24 cellular contexts compared by ENCODE assay signal in genomic region chr5:131977212-131977604, GRCh38. TPM values are rescaled to one million over a fixed set of nuclear protein-coding genes. Genes with fewer than 3 reads are reported as not detected.
DNase-seq lines count a peak whose midpoint lies in the region; ATAC-seq, FAIRE-seq and TF ChIP-seq lines count a peak whose summit lies in the region.
"Had no signal": no experiment of that assay in that cellular context is flagged by ENCODE, and none has a peak within 500 bp of the region (broad histone marks: within the 10 kb centered on the region; RNA-seq: fewer than 3 reads in every experiment).

No MANE protein-coding gene starts in this region.

- no peak for DNase-seq in activated naive CD4-positive, alpha-beta T cell treated with anti-CD3 and anti-CD28 coated beads for 36 hours
- DNase-seq in T-cell (no peak), H1 (ENCODE audit: low read depth in 1 of 2, low spot score in 2 of 2) (no peak), stomach (peak; percentile 15), foreskin fibroblast (no peak), BE2C (no peak), Right ventricle myocardium inferior (ENCODE audit: missing footprints) (no peak)
- DNase-seq: activated B cell treated with CpG ODN at 0.5 μM for 24 hours; activated naive CD8-positive, alpha-beta T cell treated with anti-CD3 and anti-CD28 coated beads, Interleukin-2, amount 10 ng/mL, durations not matched to agents 7 days and 5 days; activated T-cell treated with anti-CD3 and anti-CD28 coated beads, Interleukin-2, amount 50 U/mL, for 4 hours; immature natural killer cell; left ventricle myocardium superior; mucosa of descending colon; NCI-H146; stimulated activated CD8-positive, alpha-beta memory T cell treated with anti-CD3 and anti-CD28 coated beads, Interleukin-4, amount 100 ng/mL, for 48 hours; T-helper 9 cell; uterus had no signal

- H3K9me3 ChIP-seq in H1 (ENCODE audit: insufficient read depth in 2 of 2, low read depth in 1 of 2, low read length in 1 of 2) (no peaks in the 10 kb centered on the region), stomach (no peaks in the 10 kb centered on the region), BE2C (no peaks in the 10 kb centered on the region)
- H3K9me3 ChIP-seq: mucosa of descending colon, uterus had no signal

- H3K4me1 Mint-ChIP-seq in activated naive CD4-positive, alpha-beta T cell treated with anti-CD3 and anti-CD28 coated beads, Interleukin-2, amount 50 U/mL, for 24 hours: peaks cover 59% of the 10 kb centered on the region
- peaks cover 46% of the 10 kb centered on the region for H3K4me1 Mint-ChIP-seq in activated naive CD4-positive, alpha-beta T cell treated with anti-CD3 and anti-CD28 coated beads for 36 hours (ENCODE audit: low read depth)
- H3K4me1 Mint-ChIP-seq in T-cell: peaks cover 57 to 65% (median 61%) of the 10 kb centered on the region in 3 donors
- H3K4me1 Mint-ChIP-seq: activated B cell treated with CpG ODN at 0.5 μM for 24 hours, brain had no signal

- H3K9me3 Mint-ChIP-seq in activated naive CD4-positive, alpha-beta T cell treated with anti-CD3 and anti-CD28 coated beads, Interleukin-2, amount 50 U/mL, for 24 hours: no peaks in the 10 kb centered on the region
- no peaks in the 10 kb centered on the region for H3K9me3 Mint-ChIP-seq in activated naive CD4-positive, alpha-beta T cell treated with anti-CD3 and anti-CD28 coated beads for 36 hours
- H3K9me3 Mint-ChIP-seq in T-cell: no peaks in the 10 kb centered on the region
- H3K9me3 Mint-ChIP-seq: activated B cell treated with CpG ODN at 0.5 μM for 24 hours; activated naive CD8-positive, alpha-beta T cell treated with anti-CD3 and anti-CD28 coated beads, Interleukin-2, amount 10 ng/mL, durations not matched to agents 7 days and 5 days; activated T-cell treated with anti-CD3 and anti-CD28 coated beads, Interleukin-2, amount 50 U/mL, for 4 hours; brain; H9; immature natural killer cell; neural crest cell had no signal

- no peak overlapping the region for H3K27ac ChIP-seq in H1 (ENCODE audit: low read depth, low read length)
- H3K27ac ChIP-seq in stomach: no peak overlapping the region
- H3K27ac ChIP-seq: hepatocyte, uterus had no signal

- peak overlapping the region; percentile 40; the same call in 1 of the 2 replicates for H2BK15ac ChIP-seq in H1 (ENCODE audit: low read length)

- H3K4me1 ChIP-seq in H1 (replicated peaks in 1 of 4; ENCODE audit: control insufficient read depth in 3 of 4, insufficient read depth in 4 of 4, low read length in 3 of 4) (peaks cover 0 to 10% (median 5%) of the 10 kb centered on the region in 4 experiments; a peak in 4 of 7 replicates), stomach (no peaks in the 10 kb centered on the region), BE2C (no peaks in the 10 kb centered on the region)
- H3K4me1 ChIP-seq: uterus had no signal

- 96% methylated on average over 2 of the region's 2 CpGs; no CpG with 5 or more reads in 1 of the 2 experiments for WGBS in H1 (ENCODE audit: extremely low coverage in 1 of 2, insufficient coverage in 1 of 2, insufficient read length in 1 of 2, insufficient replicate concordance in 2 of 2, low coverage in 1 of 2, low lambda C conversion rate in 2 of 2, missing lambda C conversion rate in 1 of 2), 2 experiments
- WGBS in stomach, 5 donors: 58 to 74% (median 70%) methylated on average over 2 of the region's 2 CpGs

- H2BK120ac ChIP-seq in H1 (replicated peaks; ENCODE audit: low read depth, low read length): no peak overlapping the region

- TF ChIP-seq RAD21 in H1 (IDR thresholded peaks at IDR 0.05 in 1 of 2, conservative IDR thresholded peaks at IDR 0.05 in 1 of 2; ENCODE audit: low read depth in 2 of 2, low read length in 2 of 2): no peak

- no peak overlapping the region for H3K14ac ChIP-seq in H1 (ENCODE audit: insufficient read length)

- 0 out of 2 replicates have a peak overlapping the region, but pooled peaks have one; percentile 75 for H2BK12ac ChIP-seq in H1 (ENCODE audit: low read depth, low read length)

- H3K9ac ChIP-seq in H1 (replicated peaks in 1 of 4; ENCODE audit: extremely low read depth in 1 of 4, low read depth in 3 of 4, low read length in 3 of 4): no peak overlapping the region

- H3K27me3 ChIP-seq in H1 (replicated peaks in 1 of 4; ENCODE audit: control insufficient read depth in 3 of 4, extremely low read depth in 1 of 4, insufficient read depth in 3 of 4, low read length in 3 of 4): no peaks in the 10 kb centered on the region
- no peaks in the 10 kb centered on the region for H3K27me3 ChIP-seq in stomach
- H3K27me3 ChIP-seq in BE2C: no peaks in the 10 kb centered on the region
- H3K27me3 ChIP-seq: hepatocyte, uterus had no signal

- H4K8ac ChIP-seq in H1 (ENCODE audit: extremely low read depth, insufficient read depth, low read length): no peak overlapping the region

- H4K20me1 ChIP-seq in H1 (replicated peaks in 1 of 2; ENCODE audit: control insufficient read depth in 1 of 2, insufficient read depth in 2 of 2, low read length in 2 of 2): no peaks in the 10 kb centered on the region

- no peak overlapping the region for H3K4me3 Mint-ChIP-seq in activated naive CD4-positive, alpha-beta T cell treated with anti-CD3 and anti-CD28 coated beads, Interleukin-2, amount 50 U/mL, for 24 hours
- H3K4me3 Mint-ChIP-seq in activated naive CD4-positive, alpha-beta T cell treated with anti-CD3 and anti-CD28 coated beads for 36 hours: no peak overlapping the region
- H3K4me3 Mint-ChIP-seq in T-cell: peak overlapping the region in 1 of 3 donors; percentile 90
- H3K4me3 Mint-ChIP-seq: activated B cell treated with CpG ODN at 0.5 μM for 24 hours; activated naive CD8-positive, alpha-beta T cell treated with anti-CD3 and anti-CD28 coated beads, Interleukin-2, amount 10 ng/mL, durations not matched to agents 7 days and 5 days; activated T-cell treated with anti-CD3 and anti-CD28 coated beads, Interleukin-2, amount 50 U/mL, for 4 hours; brain; H9; immature natural killer cell; neural crest cell had no signal

- TF ChIP-seq EP300 in H1 (IDR thresholded peaks at IDR 0.05; ENCODE audit: borderline replicate concordance in 1 of 2, low read depth in 2 of 2, low read length in 2 of 2): no peak
- TF ChIP-seq EP300 in stomach (IDR thresholded peaks at IDR 0.05): no peak

- no peak for FAIRE-seq in H1 (lab: Jason Lieb, UNC)

- H2AFZ ChIP-seq in H1 (ENCODE audit: low read length): no peak overlapping the region
- H2AFZ ChIP-seq: hepatocyte had no signal

- H3K18ac ChIP-seq in H1 (ENCODE audit: extremely low read depth, low read length): no peak overlapping the region

- peak overlapping the region; percentile 13 for H3K27ac Mint-ChIP-seq in activated naive CD4-positive, alpha-beta T cell treated with anti-CD3 and anti-CD28 coated beads, Interleukin-2, amount 50 U/mL, for 24 hours
- no peak overlapping the region for H3K27ac Mint-ChIP-seq in activated naive CD4-positive, alpha-beta T cell treated with anti-CD3 and anti-CD28 coated beads for 36 hours
- H3K27ac Mint-ChIP-seq in T-cell: peak overlapping the region; percentile 94 to 100
- H3K27ac Mint-ChIP-seq: activated B cell treated with CpG ODN at 0.5 μM for 24 hours, brain, H9, immature natural killer cell had no signal

- H3K36me3 Mint-ChIP-seq in activated naive CD4-positive, alpha-beta T cell treated with anti-CD3 and anti-CD28 coated beads, Interleukin-2, amount 50 U/mL, for 24 hours: peaks cover 3% of the 10 kb centered on the region
- H3K36me3 Mint-ChIP-seq in activated naive CD4-positive, alpha-beta T cell treated with anti-CD3 and anti-CD28 coated beads for 36 hours (ENCODE audit: low read depth): no peaks in the 10 kb centered on the region
- peaks cover 9% of the 10 kb centered on the region for H3K36me3 Mint-ChIP-seq in T-cell
- H3K36me3 Mint-ChIP-seq: immature natural killer cell had no signal

- no peak overlapping the region for H2BK20ac ChIP-seq in H1 (ENCODE audit: low read length)

- no peak overlapping the region for H3K4ac ChIP-seq in H1 (replicated peaks; ENCODE audit: insufficient read length, low read depth, low read length)

- H3K23ac ChIP-seq in H1 (ENCODE audit: insufficient read length): no peak overlapping the region

- H2AK5ac ChIP-seq in H1 (ENCODE audit: low read depth, low read length): no peak overlapping the region

- intact Hi-C loops in activated naive CD4-positive, alpha-beta T cell treated with anti-CD3 and anti-CD28 coated beads for 36 hours (cut with micrococcal nuclease): no loop called here
- intact Hi-C loops in stomach (cut with DNase I; ENCODE audit: low total_unique reads): no loop called here
- intact Hi-C loops in Right ventricle myocardium inferior (cut with DNase I): no loop called here

- H4K5ac ChIP-seq in H1 (ENCODE audit: insufficient read length, low read depth, low read length): no peak overlapping the region

- H3K79me1 ChIP-seq in H1 (ENCODE audit: low read depth, low read length): no peaks in the 10 kb centered on the region

- TF ChIP-seq CTCF in H1 (IDR thresholded peaks at IDR 0.05; ENCODE audit: control extremely low read depth in 1 of 3, insufficient read depth in 1 of 3, low read depth in 1 of 3, low read length in 3 of 3): no peak
- TF ChIP-seq CTCF in stomach (IDR thresholded peaks at IDR 0.05): no peak
- no peak for TF ChIP-seq CTCF in foreskin fibroblast (IDR thresholded peaks at IDR 0.05; ENCODE audit: low read depth, low read length)
- no peak for TF ChIP-seq CTCF in BE2C (IDR thresholded peaks at IDR 0.05; ENCODE audit: low read depth, low read length)

- H3K4me3 ChIP-seq in H1 (ENCODE audit: extremely low read depth in 1 of 4, insufficient read depth in 2 of 4, low read depth in 3 of 4, low read length in 4 of 4) (no peak overlapping the region), stomach (no peak overlapping the region), foreskin fibroblast (ENCODE audit: low read depth in 1 of 2, low read length in 2 of 2) (no peak overlapping the region), BE2C (ENCODE audit: low read depth, low read length) (no peak overlapping the region)
- H3K4me3 ChIP-seq: hepatocyte, mucosa of descending colon, uterus had no signal

- POLR2A ChIA-PET in T-cell (lab: Charles Lee): no interaction called here
- POLR2A ChIA-PET in H1 (lab: Charles Lee; ENCODE audit: partially characterized antibody): no interaction called here

- peaks cover 5% of the 10 kb centered on the region; the same call in 1 of the 2 replicates for H3K23me2 ChIP-seq in H1 (ENCODE audit: low read depth, low read length)

- CTCF ChIA-PET in activated naive CD4-positive, alpha-beta T cell treated with anti-CD3 and anti-CD28 coated beads for 36 hours (lab: Charles Lee): no interaction called here
- CTCF ChIA-PET in T-cell (lab: Charles Lee): no interaction called here
- CTCF ChIA-PET in H1 (lab: Charles Lee; ENCODE audit: partially characterized antibody): interaction anchor here (1.4 kb wide), 1 partner anchor 31 kb away, joined by 4 read pairs; no protein-coding TSS in a partner anchor

- no peak overlapping the region for H4K91ac ChIP-seq in H1 (replicated peaks; ENCODE audit: insufficient read length, low read length)

- H3K4me2 ChIP-seq in H1 (ENCODE audit: insufficient read depth in 1 of 2, low read depth in 2 of 2, low read length in 2 of 2): no peak overlapping the region
- H3K4me2 ChIP-seq: hepatocyte had no signal

- H2BK5ac ChIP-seq in H1 (ENCODE audit: low read depth, low read length): no peak overlapping the region

- no peaks in the 10 kb centered on the region for H3K27me3 Mint-ChIP-seq in activated naive CD4-positive, alpha-beta T cell treated with anti-CD3 and anti-CD28 coated beads, Interleukin-2, amount 50 U/mL, for 24 hours
- no peaks in the 10 kb centered on the region for H3K27me3 Mint-ChIP-seq in activated naive CD4-positive, alpha-beta T cell treated with anti-CD3 and anti-CD28 coated beads for 36 hours (ENCODE audit: low read depth)
- no peaks in the 10 kb centered on the region for H3K27me3 Mint-ChIP-seq in T-cell
- H3K27me3 Mint-ChIP-seq: brain had no signal

- no peaks in the 10 kb centered on the region for H3K79me2 ChIP-seq in H1 (ENCODE audit: control insufficient read depth in 1 of 2, insufficient read depth in 2 of 2, low read length in 2 of 2)
- H3K79me2 ChIP-seq: hepatocyte had no signal

- no peak for ATAC-seq in T-cell (replicated peaks in 1 of 4)
- no peak for ATAC-seq in Right ventricle myocardium inferior
- ATAC-seq: activated T-cell treated with anti-CD3 and anti-CD28 coated beads, Interleukin-2, amount 50 U/mL, for 4 hours; left ventricle myocardium superior; mucosa of descending colon had no signal

- no peak overlapping the region for H3K56ac ChIP-seq in H1 (replicated peaks; ENCODE audit: insufficient read length, low read depth, low read length)

- H3K36me3 ChIP-seq in H1 (ENCODE audit: control insufficient read depth in 2 of 4, insufficient read depth in 4 of 4, low read length in 3 of 4) (no peaks in the 10 kb centered on the region), stomach (no peaks in the 10 kb centered on the region), BE2C (no peaks in the 10 kb centered on the region)
- H3K36me3 ChIP-seq: uterus had no signal

- TF ChIP-seq POLR2A in H1 (IDR thresholded peaks at IDR 0.05; ENCODE audit: control extremely low read depth in 1 of 2, low read depth in 2 of 2, low read length in 2 of 2): no peak
- no peak for TF ChIP-seq POLR2A in stomach (IDR thresholded peaks at IDR 0.05)

RNA-seq across cellular contexts. Expression of gene MEIKIN, which starts 31.7 kb away (rescaled TPM):
- total RNA-seq in activated naive CD4-positive, alpha-beta T cell treated with anti-CD3 and anti-CD28 coated beads for 36 hours: 1 to 10 TPM; 1.4 to 1.9 TPM
- 1 to 10 TPM in 1 of 5 donors, under 1 TPM in 3, not detected in 1; 0.22 to 1.6 (median 0.73) TPM for total RNA-seq in T-cell
- not detected in 2 replicates for total RNA-seq in H1 (2021; fragmentation: NEBNext Ultra II Directional; extraction: Animal tissue kit (Norgen Biotek cat#: 25700))
- polyA plus RNA-seq in H1 (2011; rRNA removed): not detected in 2 replicates
- polyA plus RNA-seq in H1 (2011; cell fraction: cytosol; rRNA removed): not detected
- not detected for polyA plus RNA-seq in H1 (2011; cell fraction: nucleus; rRNA removed)
- polyA plus RNA-seq in H1 (2012, experiment 1 of 2): not detected in 4 replicates
- not detected for polyA plus RNA-seq in H1 (2012, experiment 2 of 2)
- polyA plus RNA-seq in H1 (2013, experiment 1 of 2): not detected
- 0.24 TPM for polyA plus RNA-seq in H1 (2013, experiment 2 of 2)
- polyA minus RNA-seq in H1 (2011; rRNA and poly(A)+ RNA removed): not detected in 2 replicates
- polyA minus RNA-seq in H1 (2011; cell fraction: cytosol; rRNA and poly(A)+ RNA removed): not detected
- polyA minus RNA-seq in H1 (2011; cell fraction: nucleus; rRNA and poly(A)+ RNA removed): not detected
- under 1 TPM in 1 of 5 donors, not detected in 4; 0.37 TPM for total RNA-seq in stomach
- polyA plus RNA-seq in stomach: not detected
- not detected for polyA plus RNA-seq in BE2C (2012; ENCODE audit: insufficient read depth, insufficient read length, low read depth)
- not detected for total RNA-seq in Right ventricle myocardium inferior
- total RNA-seq: A673; activated B cell treated with CpG ODN at 0.5 μM for 24 hours; activated T-cell treated with anti-CD3 and anti-CD28 coated beads, Interleukin-2, amount 50 U/mL, for 4 hours; H9; hepatocyte; left ventricle myocardium superior; mucosa of descending colon; neural crest cell; uterus had no signal
- polyA plus RNA-seq: BJ, hepatocyte had no signal

RNA-seq across cellular contexts. Expression of gene ACSL6, which starts 34.2 kb away (rescaled TPM):
- total RNA-seq in activated naive CD4-positive, alpha-beta T cell treated with anti-CD3 and anti-CD28 coated beads for 36 hours: 1 to 10 TPM; 1.2 to 2.4 TPM
- total RNA-seq in T-cell (10 to 100 TPM; 23.7 to 42.9 (median 27.8) TPM), stomach (1 to 10 TPM in 3 of 5 donors, not detected in 2; 1.7 to 7.2 (median 2.9) TPM), Right ventricle myocardium inferior (3.4 TPM)
- 2.4 and 3.8 TPM in 2 replicates for total RNA-seq in H1 (2021; fragmentation: NEBNext Ultra II Directional; extraction: Animal tissue kit (Norgen Biotek cat#: 25700))
- polyA plus RNA-seq in H1 (2011; rRNA removed) (2.3 and 3.4 TPM in 2 replicates), stomach (under 1 TPM; 0.19 to 0.61 (median 0.45) TPM)
- polyA plus RNA-seq in H1 (2011; cell fraction: cytosol; rRNA removed): 1.8 TPM
- polyA plus RNA-seq in H1 (2011; cell fraction: nucleus; rRNA removed): 11.2 TPM
- 2.1 to 4.6 TPM (median 2.9 TPM) in 4 replicates for polyA plus RNA-seq in H1 (2012, experiment 1 of 2)
- polyA plus RNA-seq in H1 (2012, experiment 2 of 2): 0.52 TPM
- polyA plus RNA-seq in H1 (2013, experiment 1 of 2): 2.4 TPM
- polyA plus RNA-seq in H1 (2013, experiment 2 of 2): 2.1 TPM
- 3.9 and 9.3 TPM in 2 replicates for polyA minus RNA-seq in H1 (2011; rRNA and poly(A)+ RNA removed)
- not detected for polyA minus RNA-seq in H1 (2011; cell fraction: cytosol; rRNA and poly(A)+ RNA removed)
- 4.6 TPM for polyA minus RNA-seq in H1 (2011; cell fraction: nucleus; rRNA and poly(A)+ RNA removed)
- 1.9 TPM for polyA plus RNA-seq in BE2C (2012; ENCODE audit: insufficient read depth, insufficient read length, low read depth)
- total RNA-seq: A673 had no signal
- polyA plus RNA-seq: BJ had no signal
